9 cellular contexts compared by ENCODE assay signal in the genomic region with DNA sequence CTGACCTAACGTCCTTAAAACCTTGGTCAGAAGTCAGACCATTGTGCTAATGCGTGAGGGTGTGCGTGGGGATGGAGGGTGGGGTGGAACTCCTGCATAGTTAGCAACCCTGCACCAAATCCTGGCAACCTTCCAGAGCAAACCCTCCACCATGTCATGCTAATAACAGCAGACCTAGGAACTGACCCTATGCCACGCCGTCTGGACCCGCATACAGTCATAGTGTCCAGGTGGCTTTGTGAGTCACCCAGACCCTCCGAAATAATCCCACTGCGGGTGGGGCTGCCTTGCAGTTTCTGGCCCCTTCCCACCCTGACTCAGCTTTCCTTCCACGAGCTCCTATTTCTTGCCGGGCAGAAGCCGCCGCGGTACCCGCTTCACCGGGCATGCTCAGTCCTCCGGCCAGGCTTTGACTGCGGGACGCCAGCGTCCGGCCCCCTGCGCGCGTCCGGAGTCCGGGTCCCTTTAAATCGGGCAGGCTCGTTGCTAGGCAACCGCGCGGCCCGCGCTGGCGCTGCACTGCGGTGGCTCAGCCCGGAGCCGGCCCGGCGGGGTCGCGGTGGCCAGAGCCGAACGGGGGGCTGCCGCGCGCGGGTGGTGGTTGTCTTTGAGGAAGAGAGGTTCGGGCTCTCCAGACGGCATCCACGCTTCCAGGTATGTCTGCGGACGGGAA. TPM values are rescaled to one million over a fixed set of nuclear protein-coding genes. Genes with fewer than 3 reads are reported as not detected.
A peak's percentile ranks its signal among the peaks of the same experiment; 100 is the strongest.
DNase-seq lines count a peak whose midpoint lies in the region; ATAC-seq and TF ChIP-seq lines count a peak whose summit lies in the region.
"Had no signal": no experiment of that assay in that cellular context is flagged by ENCODE, and none has a peak within 500 bp of the region (broad histone marks: within the 10 kb centered on the region; RNA-seq: fewer than 3 reads in every experiment).

A gene (plus strand): TSS at position 493 of the 673 bp plus-strand sequence. CDS start 7,619 bp downstream, outside the sequence.

- intact Hi-C loops in body of pancreas (cut with DNase I), result no loop called here

- H3K4me1 ChIP-seq in HUES64 (ENCODE audit: insufficient read depth, low read length), result peaks cover 31% of the 10 kb centered on the region
- no peaks in the 10 kb centered on the region for H3K4me1 ChIP-seq in body of pancreas
- H3K4me1 ChIP-seq: BLaER1 had no signal

- peak within 1 kb of the TSS; percentile 49; the same call in 1 of the 2 replicates for H3K9ac ChIP-seq in HUES64 (ENCODE audit: low read depth, low read length)
- H3K9ac ChIP-seq: BLaER1 had no signal

- peak within 1 kb of the TSS; percentile 64 for H3K4me3 ChIP-seq in HUES64 (ENCODE audit: low read length)
- peak within 1 kb of the TSS; percentile 8 to 41 for H3K4me3 ChIP-seq in body of pancreas
- H3K4me3 ChIP-seq: BLaER1 had no signal

- H3K9me3 ChIP-seq in HUES64 (ENCODE audit: insufficient read depth, low read depth, low read length) (no peaks in the 10 kb centered on the region), body of pancreas (no peaks in the 10 kb centered on the region)

- H3K27me3 ChIP-seq in HUES64 (ENCODE audit: insufficient read depth, low read length) (no peaks in the 10 kb centered on the region; the same call in 1 of the 2 replicates), body of pancreas (no peaks in the 10 kb centered on the region)

- TF ChIP-seq CTCF in body of pancreas (IDR thresholded peaks at IDR 0.05), result no peak

- no peak within 1 kb of the TSS for H3K27ac ChIP-seq in HUES64 (ENCODE audit: low read depth, low read length)
- peak within 1 kb of the TSS in 1 of 4 donors; percentile 61 for H3K27ac ChIP-seq in body of pancreas
- H3K27ac ChIP-seq: BLaER1 had no signal

- 3% methylated on average over 49 of the region's 51 CpGs for WGBS in HUES64
- 7 to 60% methylated on average over 1 to 27 of the region's 51 CpGs for WGBS in body of pancreas, 2 donors

- H3K36me3 ChIP-seq in HUES64 (ENCODE audit: insufficient read depth, low read length) (no peaks in the 10 kb centered on the region), body of pancreas (replicated peaks in 1 of 2; ENCODE audit: insufficient read depth in 1 of 2, low read depth in 2 of 2) (no peaks in the 10 kb centered on the region)
- H3K36me3 ChIP-seq: BLaER1 had no signal

- TF ChIP-seq POLR2A in body of pancreas (IDR thresholded peaks at IDR 0.05), result no peak

- peak in 2 of 3 experiments; percentile 37 to 61 for DNase-seq in NCI-H1417 (lab: John Stamatoyannopoulos, UW)
- no peak for DNase-seq in NCI-H1417 treated with DMSO at 0.1 percent for 48 hours (lab: John Stamatoyannopoulos, UW)
- DNase-seq in body of pancreas, result peak; percentile 63 to 74 (median 70)
- peak; percentile 4 for DNase-seq in iris pigment epithelial cell (ENCODE audit: low read depth)
- DNase-seq in smooth muscle cell of the brain vasculature (ENCODE audit: low read depth, low spot score), result peak; percentile 7
- no peak for DNase-seq in activated CD4-positive, CD25-positive, alpha-beta regulatory T cell (lab: John Stamatoyannopoulos, UW)

- peak; percentile 81 for ATAC-seq in body of pancreas
- ATAC-seq in HG02981 (IDR thresholded peaks at IDR 0.05; ENCODE audit: unreplicated experiment), result no peak

RNA-seq across cellular contexts. Expression of the gene that starts here (rescaled TPM):
- 7.9 TPM for polyA plus RNA-seq in HUES64 (2013, experiment 1 of 2)
- polyA plus RNA-seq in HUES64 (2013, experiment 2 of 2), result 14.6 TPM
- total RNA-seq in body of pancreas, result not detected

Comparison
In these comparisons a context has a peak if more than half of its experiments do, and no peak if none do; other contexts are left out.
1. DNase-seq: peak in NCI-H1417 (2 of 3), iris pigment epithelial cell (single experiment) and smooth muscle cell of the brain vasculature (single experiment); none in NCI-H1417 treated with DMSO at 0.1 percent for 48 hours (single experiment) and activated CD4-positive, CD25-positive, alpha-beta regulatory T cell (0 of 4).
2. Peak in DNase-seq, ATAC-seq and H3K4me3 ChIP-seq in body of pancreas; RNA of the gene not detected or under 1 TPM.